ENCODE assay signal across 24 cellular contexts in genomic region chr9:95788011-95788410, GRCh38.
"Had no signal": no experiment of that assay in that cellular context is flagged by ENCODE, and none has a peak within 500 bp of the region (broad histone marks: within the 10 kb centered on the region; RNA-seq: fewer than 3 reads in every experiment).

No MANE protein-coding gene starts in this region.

- H3K27ac Mint-ChIP-seq: activated CD4-positive, alpha-beta memory T cell treated with anti-CD3 and anti-CD28 coated beads for 36 hours; activated CD4-positive, alpha-beta T cell treated with anti-CD3 and anti-CD28 coated beads, Interleukin-2, amount 10 ng/mL, durations not matched to agents 7 days and 5 days; activated naive CD4-positive, alpha-beta T cell treated with anti-CD3 and anti-CD28 coated beads, Interleukin-2, amount 50 U/mL, for 72 hours; activated naive CD8-positive, alpha-beta T cell treated with anti-CD3 and anti-CD28 coated beads, Interleukin-2, amount 50 U/mL, for 24 hours; T-helper 17 cell had no signal

- DNase-seq: activated CD4-positive, alpha-beta memory T cell treated with anti-CD3 and anti-CD28 coated beads for 36 hours; activated CD4-positive, alpha-beta T cell treated with anti-CD3 and anti-CD28 coated beads, Interleukin-2, amount 10 ng/mL, durations not matched to agents 7 days and 5 days; activated CD4-positive, CD25-positive, alpha-beta regulatory T cell; activated CD8-positive, alpha-beta memory T cell treated with anti-CD3 and anti-CD28 coated beads for 24 hours; activated effector memory CD4-positive, alpha-beta T cell treated with anti-CD3 and anti-CD28 coated beads, Interleukin-2, amount 50 U/mL, for 16 hours; activated naive CD4-positive, alpha-beta T cell treated with Interleukin-2 at 50 U/mL for 16 hours; activated naive CD8-positive, alpha-beta T cell treated with anti-CD3 and anti-CD28 coated beads, Interleukin-2, amount 50 U/mL, for 24 hours; activated T-cell treated with anti-CD3 and anti-CD28 coated beads, Interleukin-2, amount 50 U/mL, for 4 hours; amniotic stem cell; body of pancreas; central memory CD4-positive, alpha-beta T cell; Karpas-422; NCI-H1105 treated with DMSO at 0.1 percent for 48 hours; NCI-H1436 treated with DMSO at 0.1 percent for 48 hours; NCI-H187; NCI-H2081 treated with DMSO at 0.1 percent for 48 hours; NCI-H446; NCI-H524; PC-3; SHP77 treated with DMSO at 0.1 percent for 48 hours; T-helper 17 cell; T-helper 9 cell had no signal

- H3K4me1 ChIP-seq: ascending aorta, body of pancreas had no signal

- H3K4me1 Mint-ChIP-seq: activated CD4-positive, alpha-beta T cell treated with anti-CD3 and anti-CD28 coated beads, Interleukin-2, amount 10 ng/mL, durations not matched to agents 7 days and 5 days; T-helper 17 cell had no signal

- H3K4me3 Mint-ChIP-seq: activated CD4-positive, alpha-beta memory T cell treated with anti-CD3 and anti-CD28 coated beads for 36 hours; activated CD4-positive, alpha-beta T cell treated with anti-CD3 and anti-CD28 coated beads, Interleukin-2, amount 10 ng/mL, durations not matched to agents 7 days and 5 days; activated naive CD8-positive, alpha-beta T cell treated with anti-CD3 and anti-CD28 coated beads, Interleukin-2, amount 50 U/mL, for 24 hours; activated T-cell treated with anti-CD3 and anti-CD28 coated beads, Interleukin-2, amount 50 U/mL, for 4 hours; T-helper 17 cell had no signal

- H3K4me3 ChIP-seq: ascending aorta, body of pancreas had no signal

- H3K36me3 ChIP-seq: ascending aorta had no signal

- H3K9me3 Mint-ChIP-seq: activated CD4-positive, alpha-beta memory T cell treated with anti-CD3 and anti-CD28 coated beads for 36 hours; activated CD4-positive, alpha-beta T cell treated with anti-CD3 and anti-CD28 coated beads, Interleukin-2, amount 10 ng/mL, durations not matched to agents 7 days and 5 days; activated naive CD8-positive, alpha-beta T cell treated with anti-CD3 and anti-CD28 coated beads, Interleukin-2, amount 50 U/mL, for 24 hours; activated T-cell treated with anti-CD3 and anti-CD28 coated beads, Interleukin-2, amount 50 U/mL, for 4 hours had no signal

- H3K27me3 ChIP-seq: ascending aorta, body of pancreas had no signal

- H3K36me3 Mint-ChIP-seq: activated CD4-positive, alpha-beta memory T cell treated with anti-CD3 and anti-CD28 coated beads for 36 hours; activated naive CD4-positive, alpha-beta T cell treated with anti-CD3 and anti-CD28 coated beads, Interleukin-2, amount 50 U/mL, for 72 hours had no signal

- ATAC-seq: activated naive CD4-positive, alpha-beta T cell treated with anti-CD3 and anti-CD28 coated beads, Interleukin-2, amount 50 U/mL, for 72 hours; activated naive CD8-positive, alpha-beta T cell treated with anti-CD3 and anti-CD28 coated beads, Interleukin-2, amount 50 U/mL, for 24 hours; activated T-cell treated with anti-CD3 and anti-CD28 coated beads, Interleukin-2, amount 50 U/mL, for 4 hours; body of pancreas; PC-3; T-helper 17 cell had no signal

- H3K9me3 ChIP-seq: ascending aorta, body of pancreas had no signal

- H3K27ac ChIP-seq: ascending aorta, body of pancreas had no signal
